In genomic region chr1:192939440-192939839, GRCh38 we compare ENCODE assay signal across 1 cellular context.
TF ChIP-seq lines count a peak whose summit lies in the region.

No MANE protein-coding gene starts in this region.

TF ChIP-seq in H1, 55 proteins besides CTCF, POLR2A, EP300 and RAD21 (continued from another document):
- TF ChIP-seq CHD7 (IDR thresholded peaks at IDR 0.05; ENCODE audit: insufficient replicate concordance, low read length): no peak
